ENCODE assay signal across 14 cellular contexts in genomic region chr12:34404377-34405285, GRCh38.
DNase-seq lines count a peak whose midpoint lies in the region; ATAC-seq, FAIRE-seq and TF ChIP-seq lines count a peak whose summit lies in the region.
"Had no signal": no experiment of that assay in that cellular context is flagged by ENCODE, and none has a peak within 500 bp of the region (broad histone marks: within the 10 kb centered on the region; RNA-seq: fewer than 3 reads in every experiment).

No MANE protein-coding gene starts in this region.

- no peak overlapping the region for H3K4me3 Mint-ChIP-seq in activated T-helper 17 cell treated with anti-CD3 and anti-CD28 coated beads, Interleukin-2, amount 50 U/mL, for 72 hours
- H3K4me3 Mint-ChIP-seq: CD8-positive, alpha-beta memory T cell; naive B cell had no signal

- DNase-seq in GM10266 (ENCODE audit: extremely low spot score) (peak; percentile 1), WERI-Rb-1 (peak; percentile 1), right cardiac atrium (peak in 2 of 3 donors; percentile 0 to 14), prostate gland (ENCODE audit: low spot score) (peak; percentile 1), omental fat pad (ENCODE audit: low spot score) (no peak), GM19239 (ENCODE audit: insufficient read length, low spot score) (no peak)
- DNase-seq: KBM-7, naive B cell, NCI-H1694 treated with DMSO at 0.1 percent for 48 hours had no signal

- TF ChIP-seq POLR2A in prostate gland (IDR thresholded peaks at IDR 0.05), result no peak

- no peak for ATAC-seq in right cardiac atrium
- no peak for ATAC-seq in omental fat pad (ENCODE audit: low FRiP score)
- no peak for ATAC-seq in activated T-helper 17 cell treated with anti-CD3 and anti-CD28 coated beads, Interleukin-2, amount 50 U/mL, for 72 hours (replicated peaks)
- no peak for ATAC-seq in GM21381 (IDR thresholded peaks at IDR 0.05; ENCODE audit: unreplicated experiment)

- H3K4me1 Mint-ChIP-seq in activated T-helper 17 cell treated with anti-CD3 and anti-CD28 coated beads, Interleukin-2, amount 50 U/mL, for 72 hours, result no peaks in the 10 kb centered on the region
- H3K4me1 Mint-ChIP-seq: CD8-positive, alpha-beta memory T cell; naive B cell had no signal

- H3K27ac ChIP-seq in WERI-Rb-1, result no peak overlapping the region
- no peak overlapping the region for H3K27ac ChIP-seq in right cardiac atrium (ENCODE audit: low read length)
- H3K27ac ChIP-seq in prostate gland, result no peak overlapping the region

- H3K27me3 Mint-ChIP-seq in activated T-helper 17 cell treated with anti-CD3 and anti-CD28 coated beads, Interleukin-2, amount 50 U/mL, for 72 hours, result no peaks in the 10 kb centered on the region
- H3K27me3 Mint-ChIP-seq: CD8-positive, alpha-beta memory T cell; naive B cell had no signal

- H3K27me3 ChIP-seq in WERI-Rb-1 (ENCODE audit: insufficient read depth, low read depth, severe bottlenecking) (peaks cover 54% of the 10 kb centered on the region), right cardiac atrium (ENCODE audit: control insufficient read depth, insufficient read depth) (no peaks in the 10 kb centered on the region), prostate gland (replicated peaks; ENCODE audit: insufficient read depth) (no peaks in the 10 kb centered on the region)

- H3K27ac Mint-ChIP-seq in activated T-helper 17 cell treated with anti-CD3 and anti-CD28 coated beads, Interleukin-2, amount 50 U/mL, for 72 hours, result no peak overlapping the region
- H3K27ac Mint-ChIP-seq: naive B cell had no signal

- H3K9me3 Mint-ChIP-seq in activated T-helper 17 cell treated with anti-CD3 and anti-CD28 coated beads, Interleukin-2, amount 50 U/mL, for 72 hours, result peaks cover 18% of the 10 kb centered on the region

- no peaks in the 10 kb centered on the region for H3K36me3 ChIP-seq in WERI-Rb-1
- H3K36me3 ChIP-seq in prostate gland, result no peaks in the 10 kb centered on the region
- H3K36me3 ChIP-seq: HAP-1 had no signal

- H3K36me3 Mint-ChIP-seq in activated T-helper 17 cell treated with anti-CD3 and anti-CD28 coated beads, Interleukin-2, amount 50 U/mL, for 72 hours (ENCODE audit: low read depth), result no peaks in the 10 kb centered on the region

- intact Hi-C loops in right cardiac atrium (cut with DNase I), result no loop called here
- intact Hi-C loops in prostate gland (cut with DNase I), result no loop called here

- no peak for FAIRE-seq in GM19239 (lab: Jason Lieb, UNC)
- FAIRE-seq: endothelial cell of umbilical vein had no signal

- TF ChIP-seq CTCF in GM10266 (IDR thresholded peaks at IDR 0.05; ENCODE audit: control insufficient read depth, insufficient read depth, low read depth, missing control alignments) (no peak), WERI-Rb-1 (IDR thresholded peaks at IDR 0.05; ENCODE audit: low read depth, low read length) (no peak), prostate gland (IDR thresholded peaks at IDR 0.05) (no peak), omental fat pad (IDR thresholded peaks at IDR 0.05) (no peak)

- H3K4me1 ChIP-seq in right cardiac atrium (ENCODE audit: control insufficient read depth, insufficient read depth, low read length) (no peaks in the 10 kb centered on the region), prostate gland (replicated peaks) (no peaks in the 10 kb centered on the region)
- H3K4me1 ChIP-seq: HAP-1 had no signal

- peaks cover 9% of the 10 kb centered on the region for H3K9me3 ChIP-seq in WERI-Rb-1 (ENCODE audit: severe bottlenecking)
- no peaks in the 10 kb centered on the region for H3K9me3 ChIP-seq in right cardiac atrium (ENCODE audit: control insufficient read depth, low read length)
- no peaks in the 10 kb centered on the region for H3K9me3 ChIP-seq in prostate gland

- 71% methylated on average over 19 of the region's 19 CpGs for WGBS in right cardiac atrium
- WGBS in prostate gland, result 70% methylated on average over 19 of the region's 19 CpGs

- H3K4me3 ChIP-seq in WERI-Rb-1 (ENCODE audit: low read depth, low read length) (no peak overlapping the region), right cardiac atrium (ENCODE audit: low read length) (no peak overlapping the region), prostate gland (no peak overlapping the region)
- H3K4me3 ChIP-seq: HAP-1 had no signal

Comparison
In these comparisons a context has a peak if more than half of its experiments do, and no peak if none do; other contexts are left out.
1. DNase-seq: peak in GM10266 (single experiment), WERI-Rb-1 (single experiment), right cardiac atrium (2 of 3) and prostate gland (single experiment); none in omental fat pad (single experiment) and GM19239 (single experiment).